In the genomic region with DNA sequence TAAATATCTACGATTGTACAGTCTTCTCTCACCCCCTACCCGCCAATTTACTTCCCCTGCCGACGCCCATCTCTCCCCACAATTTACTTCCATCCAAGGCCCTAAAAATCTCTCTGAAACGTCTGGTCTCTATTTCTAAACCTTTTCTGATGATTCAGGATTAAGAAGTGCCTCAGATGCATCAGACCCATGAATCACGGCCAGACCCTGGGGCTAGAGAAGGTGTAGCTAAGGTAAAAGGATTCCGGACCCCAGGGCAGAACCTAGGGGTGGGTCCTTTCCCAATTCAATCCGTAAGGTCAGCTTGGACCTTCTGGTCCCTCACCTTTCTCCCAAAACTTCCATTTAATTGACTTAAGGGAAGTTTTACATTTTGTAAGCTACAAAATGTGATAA, we compare ENCODE assay signal across 18 cellular contexts. TPM values are rescaled to one million over a fixed set of nuclear protein-coding genes. Genes with fewer than 3 reads are reported as not detected.
DNase-seq lines count a peak whose midpoint lies in the region; ATAC-seq and TF ChIP-seq lines count a peak whose summit lies in the region.
"Had no signal": no experiment of that assay in that cellular context is flagged by ENCODE, and none has a peak within 500 bp of the region (broad histone marks: within the 10 kb centered on the region; RNA-seq: fewer than 3 reads in every experiment).

No MANE protein-coding gene starts in this region.

- H3K4me1 Mint-ChIP-seq in chondrocyte (ENCODE audit: low read depth) (peaks cover 66% of the 10 kb centered on the region), nephron progenitor cell (peaks cover 72% of the 10 kb centered on the region)
- peaks cover 14% of the 10 kb centered on the region for H3K4me1 Mint-ChIP-seq in activated CD8-positive, alpha-beta memory T cell treated with anti-CD3 and anti-CD28 coated beads, Interleukin-2, amount 10 ng/mL, durations not matched to agents 7 days and 5 days

- no peak overlapping the region for H3K4me3 Mint-ChIP-seq in chondrocyte (ENCODE audit: unreplicated experiment)
- H3K4me3 Mint-ChIP-seq in nephron progenitor cell, result no peak overlapping the region
- no peak overlapping the region for H3K4me3 Mint-ChIP-seq in activated CD8-positive, alpha-beta memory T cell treated with anti-CD3 and anti-CD28 coated beads, Interleukin-2, amount 10 ng/mL, durations not matched to agents 7 days and 5 days

- no peaks in the 10 kb centered on the region for H3K36me3 ChIP-seq in cardiac muscle cell
- peaks cover 5% of the 10 kb centered on the region for H3K36me3 ChIP-seq in thoracic aorta
- H3K36me3 ChIP-seq: thyroid gland had no signal

- H3K27ac Mint-ChIP-seq in chondrocyte (ENCODE audit: unreplicated experiment) (peak overlapping the region; percentile 87), nephron progenitor cell (peak overlapping the region; percentile 46)
- H3K27ac Mint-ChIP-seq in activated CD8-positive, alpha-beta memory T cell treated with anti-CD3 and anti-CD28 coated beads, Interleukin-2, amount 10 ng/mL, durations not matched to agents 7 days and 5 days, result no peak overlapping the region

- H3K9me3 Mint-ChIP-seq in chondrocyte (ENCODE audit: low read depth) (no peaks in the 10 kb centered on the region), nephron progenitor cell (no peaks in the 10 kb centered on the region)
- H3K9me3 Mint-ChIP-seq in activated CD8-positive, alpha-beta memory T cell treated with anti-CD3 and anti-CD28 coated beads, Interleukin-2, amount 10 ng/mL, durations not matched to agents 7 days and 5 days (ENCODE audit: low read depth), result no peaks in the 10 kb centered on the region

- CTCF ChIA-PET in activated CD8-positive, alpha-beta memory T cell treated with anti-CD3 and anti-CD28 coated beads, Interleukin-2, amount 10 ng/mL, durations not matched to agents 7 days and 5 days (lab: Charles Lee), result interaction anchor here (1.4 kb wide), 1 partner anchor 76 kb away, joined by 3 read pairs; no protein-coding TSS in a partner anchor

- H3K27ac ChIP-seq in cardiac muscle cell (peak overlapping the region; percentile 89), thoracic aorta (peak overlapping the region; percentile 82 to 85)
- H3K27ac ChIP-seq: C4-2B, parathyroid adenoma had no signal

- no peaks in the 10 kb centered on the region for H3K27me3 Mint-ChIP-seq in chondrocyte (ENCODE audit: low read depth)
- no peaks in the 10 kb centered on the region for H3K27me3 Mint-ChIP-seq in nephron progenitor cell (ENCODE audit: low read depth, poor library complexity)
- no peaks in the 10 kb centered on the region for H3K27me3 Mint-ChIP-seq in activated CD8-positive, alpha-beta memory T cell treated with anti-CD3 and anti-CD28 coated beads, Interleukin-2, amount 10 ng/mL, durations not matched to agents 7 days and 5 days

- no peak for ATAC-seq in left ventricle myocardium superior
- ATAC-seq in thoracic aorta (ENCODE audit: insufficient number of reproducible peaks, low FRiP score, low read depth), result no peak
- ATAC-seq in activated CD8-positive, alpha-beta memory T cell treated with anti-CD3 and anti-CD28 coated beads, Interleukin-2, amount 10 ng/mL, durations not matched to agents 7 days and 5 days, result no peak

- H3K4me3 ChIP-seq in cardiac muscle cell (no peak overlapping the region), thoracic aorta (no peak overlapping the region)
- H3K4me3 ChIP-seq: thyroid gland had no signal

- H3K36me3 Mint-ChIP-seq in chondrocyte (ENCODE audit: low read depth), result peaks cover 18% of the 10 kb centered on the region
- H3K36me3 Mint-ChIP-seq in nephron progenitor cell (ENCODE audit: low read depth), result peaks cover 36% of the 10 kb centered on the region
- peaks cover 8% of the 10 kb centered on the region for H3K36me3 Mint-ChIP-seq in activated CD8-positive, alpha-beta memory T cell treated with anti-CD3 and anti-CD28 coated beads, Interleukin-2, amount 10 ng/mL, durations not matched to agents 7 days and 5 days

- H3K9me3 ChIP-seq in cardiac muscle cell (ENCODE audit: low read depth), result no peaks in the 10 kb centered on the region
- no peaks in the 10 kb centered on the region for H3K9me3 ChIP-seq in thoracic aorta
- H3K9me3 ChIP-seq: thyroid gland had no signal

- H3K27me3 ChIP-seq in cardiac muscle cell (no peaks in the 10 kb centered on the region), thoracic aorta (replicated peaks; ENCODE audit: insufficient read depth) (no peaks in the 10 kb centered on the region)
- H3K27me3 ChIP-seq: thyroid gland had no signal

- H3K4me1 ChIP-seq in cardiac muscle cell (ENCODE audit: low read depth) (peaks cover 34% of the 10 kb centered on the region), thoracic aorta (ENCODE audit: control insufficient read depth in 1 of 2, low read depth in 2 of 2) (peaks cover 50 to 79% of the 10 kb centered on the region in 2 donors)
- H3K4me1 ChIP-seq: parathyroid adenoma had no signal

- TF ChIP-seq CTCF in cardiac muscle cell (IDR thresholded peaks at IDR 0.05; ENCODE audit: low read depth, low read length) (no peak), chondrocyte (IDR thresholded peaks at IDR 0.05) (no peak), nephron progenitor cell (IDR thresholded peaks at IDR 0.05) (no peak), thoracic aorta (IDR thresholded peaks at IDR 0.05) (no peak)

- DNase-seq in cardiac muscle cell (ENCODE audit: low read depth in 1 of 2, low spot score in 1 of 2) (no peak), left ventricle myocardium superior (no peak), chondrocyte (ENCODE audit: low spot score) (no peak), nephron progenitor cell (no peak), thoracic aorta (ENCODE audit: low spot score) (no peak), C1 segment of cervical spinal cord (lab: John Stamatoyannopoulos, UW) (no peak), NCI-H524 (lab: John Stamatoyannopoulos, UW) (no peak)
- no peak for DNase-seq in activated CD8-positive, alpha-beta memory T cell treated with anti-CD3 and anti-CD28 coated beads, Interleukin-2, amount 10 ng/mL, durations not matched to agents 7 days and 5 days
- DNase-seq: activated CD4-positive, alpha-beta T cell treated with anti-CD3 and anti-CD28 coated beads for 48 hours; activated naive CD4-positive, alpha-beta T cell; cortex of kidney; NCI-H1417 treated with DMSO at 0.1 percent for 48 hours; NCI-H2227 treated with DMSO at 0.1 percent for 48 hours; RPMI8226; stimulated activated CD4-positive, alpha-beta T cell treated with anti-CD3 and anti-CD28 coated beads, Interleukin-4, amount 100 ng/mL, for 4 hours; thyroid gland had no signal

- intact Hi-C loops in left ventricle myocardium superior (cut with micrococcal nuclease), result no loop called here

RNA-seq across cellular contexts. Expression of gene LRIG1, which starts 46.4 kb away (rescaled TPM):
- total RNA-seq in cardiac muscle cell (33.2 and 51.1 TPM in 2 replicates), left ventricle myocardium superior (104 TPM), chondrocyte (66.8 to 111 TPM (median 108 TPM) in 3 replicates), thoracic aorta (100 to 1,000 TPM; 121 to 131 TPM)
- 27.8 and 35.6 TPM in 2 replicates for polyA plus RNA-seq in cardiac muscle cell
- total RNA-seq in activated CD8-positive, alpha-beta memory T cell treated with anti-CD3 and anti-CD28 coated beads, Interleukin-2, amount 10 ng/mL, durations not matched to agents 7 days and 5 days, result 10 to 100 TPM; 21.0 to 31.6 TPM
